11 cellular contexts compared by ENCODE assay signal in the genomic region with DNA sequence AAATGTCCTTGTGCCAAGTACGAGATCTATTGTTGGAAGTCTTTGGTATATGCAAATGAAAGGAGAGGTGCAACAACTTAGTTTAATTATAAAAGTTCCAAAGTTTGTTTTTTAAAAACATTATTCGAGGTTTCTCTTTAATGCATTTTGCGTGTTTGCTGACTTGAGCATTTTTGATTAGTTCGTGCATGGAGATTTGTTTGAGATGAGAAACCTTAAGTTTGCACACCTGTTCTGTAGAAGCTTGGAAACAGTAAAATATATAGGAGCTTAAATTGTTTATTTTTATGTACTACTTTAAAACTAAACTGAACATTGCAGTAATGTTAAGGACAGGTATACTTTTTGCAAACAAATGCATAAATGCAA. TPM values are rescaled to one million over a fixed set of nuclear protein-coding genes. Genes with fewer than 3 reads are reported as not detected.
A peak's percentile ranks its signal among the peaks of the same experiment; 100 is the strongest.
DNase-seq lines count a peak whose midpoint lies in the region; ATAC-seq, FAIRE-seq and TF ChIP-seq lines count a peak whose summit lies in the region.
"Had no signal": no experiment of that assay in that cellular context is flagged by ENCODE, and none has a peak within 500 bp of the region (broad histone marks: within the 10 kb centered on the region; RNA-seq: fewer than 3 reads in every experiment).

No MANE protein-coding gene starts in this region.

- H3K27me3 Mint-ChIP-seq in activated CD8-positive, alpha-beta memory T cell treated with anti-CD3 and anti-CD28 coated beads, Interleukin-2, amount 10 ng/mL, durations not matched to agents 7 days and 5 days = peaks cover 50% of the 10 kb centered on the region
- peaks cover 1% of the 10 kb centered on the region for H3K27me3 Mint-ChIP-seq in activated naive CD8-positive, alpha-beta T cell

- H3K4me1 ChIP-seq in stomach smooth muscle (ENCODE audit: control insufficient read depth, insufficient read depth, low read length) = peaks cover 18% of the 10 kb centered on the region

- no peaks in the 10 kb centered on the region for H3K9me3 Mint-ChIP-seq in activated CD8-positive, alpha-beta memory T cell treated with anti-CD3 and anti-CD28 coated beads, Interleukin-2, amount 10 ng/mL, durations not matched to agents 7 days and 5 days (ENCODE audit: low read depth)
- no peaks in the 10 kb centered on the region for H3K9me3 Mint-ChIP-seq in activated naive CD8-positive, alpha-beta T cell (ENCODE audit: low read depth)
- H3K9me3 Mint-ChIP-seq: activated T-cell treated with anti-CD3 and anti-CD28 coated beads, Interleukin-2, amount 50 U/mL, for 4 hours had no signal

- no peak overlapping the region for H3K27ac ChIP-seq in stomach smooth muscle (ENCODE audit: low read length)
- H3K27ac ChIP-seq: SJSA1 had no signal

- FAIRE-seq in GM12892 (lab: Jason Lieb, UNC) = no peak

- H3K4me1 Mint-ChIP-seq in activated CD8-positive, alpha-beta memory T cell treated with anti-CD3 and anti-CD28 coated beads, Interleukin-2, amount 10 ng/mL, durations not matched to agents 7 days and 5 days = peaks cover 38% of the 10 kb centered on the region
- peaks cover 33% of the 10 kb centered on the region for H3K4me1 Mint-ChIP-seq in activated naive CD8-positive, alpha-beta T cell (ENCODE audit: low read depth)

- peak overlapping the region; percentile 36; the same call in 1 of the 2 replicates for H3K4me3 ChIP-seq in iPS-18c (ENCODE audit: insufficient read depth, low read depth, low read length)
- H3K4me3 ChIP-seq in stomach smooth muscle (ENCODE audit: low read length in 2 of 2) = peak overlapping the region; percentile 81
- H3K4me3 ChIP-seq: SJSA1 had no signal

- peaks cover 10% of the 10 kb centered on the region for H3K36me3 Mint-ChIP-seq in activated CD8-positive, alpha-beta memory T cell treated with anti-CD3 and anti-CD28 coated beads, Interleukin-2, amount 10 ng/mL, durations not matched to agents 7 days and 5 days
- no peaks in the 10 kb centered on the region for H3K36me3 Mint-ChIP-seq in activated naive CD8-positive, alpha-beta T cell

- H3K27me3 ChIP-seq in stomach smooth muscle (ENCODE audit: control insufficient read depth in 1 of 2, insufficient read depth in 2 of 2, low read length in 2 of 2) = no peaks in the 10 kb centered on the region
- H3K27me3 ChIP-seq: SJSA1 had no signal

- TF ChIP-seq POLR2A in GM12892 (IDR thresholded peaks at IDR 0.05; ENCODE audit: low read depth, low read length) = no peak

- H3K9me3 ChIP-seq in iPS-18c (ENCODE audit: control insufficient read depth, insufficient read depth, low read length) (peaks cover 11% of the 10 kb centered on the region), stomach smooth muscle (ENCODE audit: control insufficient read depth in 2 of 2, low read length in 2 of 2) (no peaks in the 10 kb centered on the region)

- DNase-seq in activated CD8-positive, alpha-beta memory T cell treated with anti-CD3 and anti-CD28 coated beads, Interleukin-2, amount 10 ng/mL, durations not matched to agents 7 days and 5 days = no peak
- DNase-seq in activated CD8-positive, alpha-beta memory T cell treated with anti-CD3 and anti-CD28 coated beads for 24 hours = no peak
- DNase-seq in NCI-H82 treated with DMSO at 0.1 percent for 48 hours (lab: John Stamatoyannopoulos, UW; ENCODE audit: unreplicated experiment) = no peak
- no peak for DNase-seq in GM12892 (ENCODE audit: insufficient read length)
- DNase-seq: activated T-cell treated with anti-CD3 and anti-CD28 coated beads, Interleukin-2, amount 50 U/mL, for 4 hours; NCI-H2081 had no signal

- no peak for ATAC-seq in activated CD8-positive, alpha-beta memory T cell treated with anti-CD3 and anti-CD28 coated beads, Interleukin-2, amount 10 ng/mL, durations not matched to agents 7 days and 5 days
- ATAC-seq in HG02571 (IDR thresholded peaks at IDR 0.05; ENCODE audit: unreplicated experiment) = no peak
- ATAC-seq: activated T-cell treated with anti-CD3 and anti-CD28 coated beads, Interleukin-2, amount 50 U/mL, for 4 hours had no signal

- H3K27ac Mint-ChIP-seq in activated CD8-positive, alpha-beta memory T cell treated with anti-CD3 and anti-CD28 coated beads, Interleukin-2, amount 10 ng/mL, durations not matched to agents 7 days and 5 days = no peak overlapping the region
- no peak overlapping the region for H3K27ac Mint-ChIP-seq in activated naive CD8-positive, alpha-beta T cell

- no peaks in the 10 kb centered on the region for H3K36me3 ChIP-seq in stomach smooth muscle (ENCODE audit: control insufficient read depth in 2 of 2, insufficient read depth in 2 of 2, low read length in 2 of 2)
- H3K36me3 ChIP-seq: SJSA1 had no signal

- H3K4me3 Mint-ChIP-seq in activated CD8-positive, alpha-beta memory T cell treated with anti-CD3 and anti-CD28 coated beads, Interleukin-2, amount 10 ng/mL, durations not matched to agents 7 days and 5 days = peak overlapping the region; percentile 82
- peak overlapping the region; percentile 97 for H3K4me3 Mint-ChIP-seq in activated naive CD8-positive, alpha-beta T cell

- no peak overlapping the region for H3K9ac ChIP-seq in stomach smooth muscle (ENCODE audit: low read length in 2 of 2)

- CTCF ChIA-PET in activated CD8-positive, alpha-beta memory T cell treated with anti-CD3 and anti-CD28 coated beads, Interleukin-2, amount 10 ng/mL, durations not matched to agents 7 days and 5 days (lab: Charles Lee) = interaction anchor here (1.9 to 3.5 kb wide), 2 partner anchors 94 to 349 kb away, joined by 4 to 16 read pairs; no protein-coding TSS in a partner anchor

RNA-seq across cellular contexts. Expression of gene HSPA2, which starts 2.3 kb away (rescaled TPM):
- 1 to 10 TPM; 7.2 to 7.3 TPM for total RNA-seq in activated CD8-positive, alpha-beta memory T cell treated with anti-CD3 and anti-CD28 coated beads, Interleukin-2, amount 10 ng/mL, durations not matched to agents 7 days and 5 days
- polyA plus RNA-seq in GM12892 (2012; ENCODE audit: missing spikeins) = 1.3 TPM

RNA-seq across cellular contexts. Expression of gene PPP1R36, which starts 6.9 kb away (rescaled TPM):
- total RNA-seq in activated CD8-positive, alpha-beta memory T cell treated with anti-CD3 and anti-CD28 coated beads, Interleukin-2, amount 10 ng/mL, durations not matched to agents 7 days and 5 days = not detected
- polyA plus RNA-seq in GM12892 (2012; ENCODE audit: missing spikeins) = not detected
- total RNA-seq: activated T-cell treated with anti-CD3 and anti-CD28 coated beads, Interleukin-2, amount 50 U/mL, for 4 hours had no signal

RNA-seq across cellular contexts. Expression of gene ZBTB1, which starts 38.3 kb away (rescaled TPM):
- 10 to 100 TPM; 73.3 to 84.2 TPM for total RNA-seq in activated CD8-positive, alpha-beta memory T cell treated with anti-CD3 and anti-CD28 coated beads, Interleukin-2, amount 10 ng/mL, durations not matched to agents 7 days and 5 days
- 69.6 TPM for polyA plus RNA-seq in GM12892 (2012; ENCODE audit: missing spikeins)

RNA-seq across cellular contexts. Expression of gene ZBTB25, which starts 39.2 kb away (rescaled TPM):
- total RNA-seq in activated CD8-positive, alpha-beta memory T cell treated with anti-CD3 and anti-CD28 coated beads, Interleukin-2, amount 10 ng/mL, durations not matched to agents 7 days and 5 days = 10 to 100 TPM; 31.4 to 42.8 TPM
- 20.4 TPM for polyA plus RNA-seq in GM12892 (2012; ENCODE audit: missing spikeins)
